Comparison of ENCODE assay signal across 21 cellular contexts in genomic region chr6:41947581-41948220, GRCh38. TPM values are rescaled to one million over a fixed set of nuclear protein-coding genes. Genes with fewer than 3 reads are reported as not detected.
DNase-seq lines count a peak whose midpoint lies in the region; ATAC-seq and TF ChIP-seq lines count a peak whose summit lies in the region.
"Had no signal": no experiment of that assay in that cellular context is flagged by ENCODE, and none has a peak within 500 bp of the region (broad histone marks: within the 10 kb centered on the region; RNA-seq: fewer than 3 reads in every experiment).

No MANE protein-coding gene starts in this region.

- H3K36me3 Mint-ChIP-seq in activated CD4-positive, alpha-beta memory T cell treated with anti-CD3 and anti-CD28 coated beads for 36 hours = peaks cover 4% of the 10 kb centered on the region
- no peaks in the 10 kb centered on the region for H3K36me3 Mint-ChIP-seq in activated CD4-positive, alpha-beta memory T cell treated with anti-CD3 and anti-CD28 coated beads, Interleukin-2, amount 10 ng/mL, durations not matched to agents 7 days and 5 days (ENCODE audit: low read depth)
- peaks cover 32% of the 10 kb centered on the region for H3K36me3 Mint-ChIP-seq in CD8-positive, alpha-beta T cell
- peaks cover 2% of the 10 kb centered on the region for H3K36me3 Mint-ChIP-seq in activated naive CD8-positive, alpha-beta T cell treated with anti-CD3 and anti-CD28 coated beads, Interleukin-2, amount 50 U/mL, for 24 hours (ENCODE audit: low read depth)
- H3K36me3 Mint-ChIP-seq in naive thymus-derived CD4-positive, alpha-beta T cell = peaks cover 12 to 28% (median 16%) of the 10 kb centered on the region in 5 donors
- H3K36me3 Mint-ChIP-seq: mesothelial cell of epicardium had no signal

- no peak for TF ChIP-seq CTCF in CD8-positive, alpha-beta T cell (IDR thresholded peaks at IDR 0.05)
- TF ChIP-seq CTCF in GM10248 (IDR thresholded peaks at IDR 0.05; ENCODE audit: control extremely low read depth, extremely low read depth, low read depth, missing control alignments) = no peak

- no peaks in the 10 kb centered on the region for H3K9me3 ChIP-seq in CD8-positive, alpha-beta T cell (ENCODE audit: low read length)
- H3K9me3 ChIP-seq in naive thymus-derived CD4-positive, alpha-beta T cell (ENCODE audit: control insufficient read depth in 2 of 3, low read length in 3 of 3) = no peaks in the 10 kb centered on the region
- H3K9me3 ChIP-seq: prostate gland had no signal

- no peaks in the 10 kb centered on the region for H3K9me3 Mint-ChIP-seq in activated CD4-positive, alpha-beta memory T cell treated with anti-CD3 and anti-CD28 coated beads for 36 hours
- H3K9me3 Mint-ChIP-seq in activated CD4-positive, alpha-beta memory T cell treated with anti-CD3 and anti-CD28 coated beads, Interleukin-2, amount 10 ng/mL, durations not matched to agents 7 days and 5 days = no peaks in the 10 kb centered on the region
- H3K9me3 Mint-ChIP-seq in CD8-positive, alpha-beta T cell = no peaks in the 10 kb centered on the region
- H3K9me3 Mint-ChIP-seq in activated naive CD8-positive, alpha-beta T cell treated with anti-CD3 and anti-CD28 coated beads, Interleukin-2, amount 50 U/mL, for 24 hours = no peaks in the 10 kb centered on the region
- no peaks in the 10 kb centered on the region for H3K9me3 Mint-ChIP-seq in naive thymus-derived CD4-positive, alpha-beta T cell
- H3K9me3 Mint-ChIP-seq: endodermal cell, mesothelial cell of epicardium had no signal

- peak overlapping the region; percentile 62 for H3K27ac Mint-ChIP-seq in activated CD4-positive, alpha-beta memory T cell treated with anti-CD3 and anti-CD28 coated beads for 36 hours
- H3K27ac Mint-ChIP-seq in activated CD4-positive, alpha-beta memory T cell treated with anti-CD3 and anti-CD28 coated beads, Interleukin-2, amount 10 ng/mL, durations not matched to agents 7 days and 5 days = no peak overlapping the region
- peak overlapping the region; percentile 89 for H3K27ac Mint-ChIP-seq in CD8-positive, alpha-beta T cell
- H3K27ac Mint-ChIP-seq in activated naive CD8-positive, alpha-beta T cell treated with anti-CD3 and anti-CD28 coated beads, Interleukin-2, amount 50 U/mL, for 24 hours = peak overlapping the region; percentile 67
- peak overlapping the region in 8 of 9 donors; percentile 22 to 95 (median 80) for H3K27ac Mint-ChIP-seq in naive thymus-derived CD4-positive, alpha-beta T cell
- H3K27ac Mint-ChIP-seq: endodermal cell, mesothelial cell of epicardium had no signal

- H3K4me3 ChIP-seq in CD8-positive, alpha-beta T cell (ENCODE audit: low read depth, low read length) = no peak overlapping the region
- no peak overlapping the region for H3K4me3 ChIP-seq in naive thymus-derived CD4-positive, alpha-beta T cell (ENCODE audit: low read length)
- H3K4me3 ChIP-seq: prostate gland had no signal

- peaks cover 40% of the 10 kb centered on the region for H3K4me1 Mint-ChIP-seq in activated CD4-positive, alpha-beta memory T cell treated with anti-CD3 and anti-CD28 coated beads for 36 hours (ENCODE audit: low read depth)
- H3K4me1 Mint-ChIP-seq in activated CD4-positive, alpha-beta memory T cell treated with anti-CD3 and anti-CD28 coated beads, Interleukin-2, amount 10 ng/mL, durations not matched to agents 7 days and 5 days = peaks cover 7% of the 10 kb centered on the region
- peaks cover 46% of the 10 kb centered on the region for H3K4me1 Mint-ChIP-seq in CD8-positive, alpha-beta T cell (ENCODE audit: low read depth)
- peaks cover 53% of the 10 kb centered on the region for H3K4me1 Mint-ChIP-seq in activated naive CD8-positive, alpha-beta T cell treated with anti-CD3 and anti-CD28 coated beads, Interleukin-2, amount 50 U/mL, for 24 hours
- peaks cover 9 to 73% (median 56%) of the 10 kb centered on the region in 7 donors for H3K4me1 Mint-ChIP-seq in naive thymus-derived CD4-positive, alpha-beta T cell
- H3K4me1 Mint-ChIP-seq: mesothelial cell of epicardium had no signal

- no peaks in the 10 kb centered on the region for H3K27me3 ChIP-seq in CD8-positive, alpha-beta T cell (ENCODE audit: insufficient read depth, low read length)
- no peaks in the 10 kb centered on the region for H3K27me3 ChIP-seq in naive thymus-derived CD4-positive, alpha-beta T cell (ENCODE audit: control insufficient read depth in 2 of 2, insufficient read depth in 2 of 2, low read length in 2 of 2)

- no peaks in the 10 kb centered on the region for H3K27me3 Mint-ChIP-seq in activated CD4-positive, alpha-beta memory T cell treated with anti-CD3 and anti-CD28 coated beads for 36 hours
- H3K27me3 Mint-ChIP-seq in activated CD4-positive, alpha-beta memory T cell treated with anti-CD3 and anti-CD28 coated beads, Interleukin-2, amount 10 ng/mL, durations not matched to agents 7 days and 5 days = no peaks in the 10 kb centered on the region
- no peaks in the 10 kb centered on the region for H3K27me3 Mint-ChIP-seq in CD8-positive, alpha-beta T cell (ENCODE audit: low read depth)
- H3K27me3 Mint-ChIP-seq in activated naive CD8-positive, alpha-beta T cell treated with anti-CD3 and anti-CD28 coated beads, Interleukin-2, amount 50 U/mL, for 24 hours = no peaks in the 10 kb centered on the region
- no peaks in the 10 kb centered on the region for H3K27me3 Mint-ChIP-seq in naive thymus-derived CD4-positive, alpha-beta T cell

- ATAC-seq in CD8-positive, alpha-beta T cell = no peak
- ATAC-seq in activated naive CD8-positive, alpha-beta T cell treated with anti-CD3 and anti-CD28 coated beads, Interleukin-2, amount 50 U/mL, for 24 hours = no peak
- ATAC-seq in naive thymus-derived CD4-positive, alpha-beta T cell = no peak
- no peak for ATAC-seq in GM21423 (IDR thresholded peaks at IDR 0.05; ENCODE audit: unreplicated experiment)
- ATAC-seq: activated CD4-positive, CD25-positive, alpha-beta regulatory T cell treated with anti-CD3 and anti-CD28 coated beads, Interleukin-2, amount 50 U/mL, for 24 hours; SK-N-SH treated with all-trans-retinoic acid at 6 μM for 48 hours had no signal

- H3K36me3 ChIP-seq in CD8-positive, alpha-beta T cell (ENCODE audit: insufficient read depth, low read length) = no peaks in the 10 kb centered on the region
- peaks cover 0 to 27% (median 0%) of the 10 kb centered on the region in 3 experiments for H3K36me3 ChIP-seq in naive thymus-derived CD4-positive, alpha-beta T cell (ENCODE audit: control insufficient read depth in 2 of 3, insufficient read depth in 3 of 3, low read length in 3 of 3)
- H3K36me3 ChIP-seq: prostate gland had no signal

- CTCF ChIA-PET in activated CD4-positive, alpha-beta memory T cell treated with anti-CD3 and anti-CD28 coated beads for 36 hours (lab: Charles Lee) = no interaction called here
- CTCF ChIA-PET in activated CD4-positive, alpha-beta memory T cell treated with anti-CD3 and anti-CD28 coated beads, Interleukin-2, amount 10 ng/mL, durations not matched to agents 7 days and 5 days (lab: Charles Lee) = interaction anchor here (1.4 kb wide), 1 partner anchor 27 kb away, joined by 4 read pairs; the partner anchor contains the start of gene MED20
- CTCF ChIA-PET in CD8-positive, alpha-beta T cell (lab: Charles Lee) = interaction anchor here (1.0 kb wide), 1 partner anchor 10 kb away, joined by 3 read pairs; no protein-coding TSS in a partner anchor
- CTCF ChIA-PET in naive thymus-derived CD4-positive, alpha-beta T cell (lab: Charles Lee) = no interaction called here
- CTCF ChIA-PET in GM10248 (lab: Yijun Ruan, JAX) = no interaction called here

- no peak overlapping the region for H3K4me3 Mint-ChIP-seq in activated CD4-positive, alpha-beta memory T cell treated with anti-CD3 and anti-CD28 coated beads for 36 hours
- no peak overlapping the region for H3K4me3 Mint-ChIP-seq in activated CD4-positive, alpha-beta memory T cell treated with anti-CD3 and anti-CD28 coated beads, Interleukin-2, amount 10 ng/mL, durations not matched to agents 7 days and 5 days
- no peak overlapping the region for H3K4me3 Mint-ChIP-seq in CD8-positive, alpha-beta T cell
- H3K4me3 Mint-ChIP-seq in activated naive CD8-positive, alpha-beta T cell treated with anti-CD3 and anti-CD28 coated beads, Interleukin-2, amount 50 U/mL, for 24 hours = no peak overlapping the region
- peak overlapping the region in 6 of 10 donors; percentile 4 to 42 (median 28) for H3K4me3 Mint-ChIP-seq in naive thymus-derived CD4-positive, alpha-beta T cell
- H3K4me3 Mint-ChIP-seq: endodermal cell, mesothelial cell of epicardium had no signal

- no peak overlapping the region for H3K27ac ChIP-seq in CD8-positive, alpha-beta T cell (ENCODE audit: low read depth, low read length)
- H3K27ac ChIP-seq in naive thymus-derived CD4-positive, alpha-beta T cell (ENCODE audit: low read depth, low read length) = peak overlapping the region; percentile 6
- H3K27ac ChIP-seq: prostate gland had no signal

- intact Hi-C loops in activated CD4-positive, alpha-beta memory T cell treated with anti-CD3 and anti-CD28 coated beads for 36 hours (cut with micrococcal nuclease) = no loop called here
- intact Hi-C loops in CD8-positive, alpha-beta T cell (cut with DNase I, micrococcal nuclease) = no loop called here
- intact Hi-C loops in naive thymus-derived CD4-positive, alpha-beta T cell (cut with micrococcal nuclease) = no loop called here

- H3K4me1 ChIP-seq in CD8-positive, alpha-beta T cell (ENCODE audit: insufficient read depth, low read length) = peaks cover 31% of the 10 kb centered on the region
- H3K4me1 ChIP-seq in naive thymus-derived CD4-positive, alpha-beta T cell (ENCODE audit: control insufficient read depth in 2 of 2, insufficient read depth in 2 of 2, low read length in 2 of 2) = peaks cover 0 to 25% of the 10 kb centered on the region in 2 donors
- H3K4me1 ChIP-seq: prostate gland had no signal

- no peak for DNase-seq in activated CD4-positive, alpha-beta memory T cell treated with anti-CD3 and anti-CD28 coated beads for 36 hours
- DNase-seq in activated CD4-positive, alpha-beta memory T cell treated with anti-CD3 and anti-CD28 coated beads, Interleukin-2, amount 10 ng/mL, durations not matched to agents 7 days and 5 days = no peak
- DNase-seq in CD8-positive, alpha-beta T cell = no peak
- DNase-seq in activated naive CD8-positive, alpha-beta T cell treated with anti-CD3 and anti-CD28 coated beads, Interleukin-2, amount 50 U/mL, for 24 hours = no peak
- no peak for DNase-seq in naive thymus-derived CD4-positive, alpha-beta T cell
- DNase-seq in GM10248 (ENCODE audit: extremely low spot score) (no peak), A172 (ENCODE audit: low spot score) (no peak)
- DNase-seq: activated gamma-delta T cell treated with Interleukin-2 at 50 U/mL for 16 hours; endodermal cell; NCI-H1417; NCI-H2107; NCI-H510A; RPMI8226; small intestine; stimulated activated CD4-positive, alpha-beta T cell treated with anti-CD3 and anti-CD28 coated beads, Interleukin-4, amount 100 ng/mL, for 24 hours; T1000 had no signal

- POLR2A ChIA-PET in activated CD4-positive, alpha-beta memory T cell treated with anti-CD3 and anti-CD28 coated beads for 36 hours (lab: Charles Lee) = interaction anchor here (1.0 kb wide), 1 partner anchor 14 kb away, joined by 3 read pairs; no protein-coding TSS in a partner anchor
- POLR2A ChIA-PET in activated CD4-positive, alpha-beta memory T cell treated with anti-CD3 and anti-CD28 coated beads, Interleukin-2, amount 10 ng/mL, durations not matched to agents 7 days and 5 days (lab: Charles Lee) = no interaction called here
- POLR2A ChIA-PET in CD8-positive, alpha-beta T cell (lab: Charles Lee) = no interaction called here
- POLR2A ChIA-PET in naive thymus-derived CD4-positive, alpha-beta T cell (lab: Charles Lee) = interaction anchor here (3.1 kb wide), 1 partner anchor 9 kb away, joined by 14 read pairs; no protein-coding TSS in a partner anchor
- POLR2A ChIA-PET in GM10248 (lab: Yijun Ruan, JAX) = no interaction called here

RNA-seq across cellular contexts. Expression of gene CCND3, which starts 6.1 kb away (rescaled TPM):
- 100 to 1,000 TPM; 570 to 573 TPM for total RNA-seq in activated CD4-positive, alpha-beta memory T cell treated with anti-CD3 and anti-CD28 coated beads for 36 hours
- 100 to 1,000 TPM; 456 to 464 TPM for total RNA-seq in activated CD4-positive, alpha-beta memory T cell treated with anti-CD3 and anti-CD28 coated beads, Interleukin-2, amount 10 ng/mL, durations not matched to agents 7 days and 5 days
- 100 to 1,000 TPM; 129 to 135 TPM for total RNA-seq in CD8-positive, alpha-beta T cell
- 100 to 1,000 TPM; 285 to 433 (median 313) TPM for total RNA-seq in naive thymus-derived CD4-positive, alpha-beta T cell
- 100 to 1,000 TPM; 474 to 764 TPM for polyA plus RNA-seq in naive thymus-derived CD4-positive, alpha-beta T cell
- 46.6 and 51.7 TPM in 2 replicates for total RNA-seq in A172 (2014; rRNA removed; shearing (Covaris generic))

RNA-seq across cellular contexts. Expression of gene BYSL, which starts 26.4 kb away (rescaled TPM):
- total RNA-seq in activated CD4-positive, alpha-beta memory T cell treated with anti-CD3 and anti-CD28 coated beads for 36 hours = 10 to 100 TPM; 46.6 to 51.0 TPM
- 10 to 100 TPM; 23.9 to 24.8 TPM for total RNA-seq in activated CD4-positive, alpha-beta memory T cell treated with anti-CD3 and anti-CD28 coated beads, Interleukin-2, amount 10 ng/mL, durations not matched to agents 7 days and 5 days
- total RNA-seq in CD8-positive, alpha-beta T cell = 1 to 10 TPM; 3.2 to 6.2 TPM
- 10 to 100 TPM in 1 of 5 experiments, 1 to 10 TPM in 4; 3.9 to 35.7 (median 8.1) TPM for total RNA-seq in naive thymus-derived CD4-positive, alpha-beta T cell
- 1 to 10 TPM; 4.4 to 6.6 TPM for polyA plus RNA-seq in naive thymus-derived CD4-positive, alpha-beta T cell
- 14.1 and 17.5 TPM in 2 replicates for total RNA-seq in A172 (2014; rRNA removed; shearing (Covaris generic))

RNA-seq across cellular contexts. Expression of gene MED20, which starts 26.8 kb away (rescaled TPM):
- total RNA-seq in activated CD4-positive, alpha-beta memory T cell treated with anti-CD3 and anti-CD28 coated beads for 36 hours = 10 to 100 TPM; 18.2 to 18.3 TPM
- 10 to 100 TPM; 21.4 to 21.9 TPM for total RNA-seq in activated CD4-positive, alpha-beta memory T cell treated with anti-CD3 and anti-CD28 coated beads, Interleukin-2, amount 10 ng/mL, durations not matched to agents 7 days and 5 days
- 1 to 10 TPM; 1.8 TPM for total RNA-seq in CD8-positive, alpha-beta T cell
- total RNA-seq in naive thymus-derived CD4-positive, alpha-beta T cell = 10 to 100 TPM in 1 of 5 experiments, 1 to 10 TPM in 4; 4.5 to 21.7 (median 9.4) TPM
- polyA plus RNA-seq in naive thymus-derived CD4-positive, alpha-beta T cell = 1 to 10 TPM; 4.2 to 4.7 TPM
- 31.1 and 32.0 TPM in 2 replicates for total RNA-seq in A172 (2014; rRNA removed; shearing (Covaris generic))

RNA-seq across cellular contexts. Expression of gene USP49, which starts 52.5 kb away (rescaled TPM):
- total RNA-seq in activated CD4-positive, alpha-beta memory T cell treated with anti-CD3 and anti-CD28 coated beads for 36 hours = 1 to 10 TPM; 6.1 to 6.3 TPM
- 1 to 10 TPM; 6.8 to 7.3 TPM for total RNA-seq in activated CD4-positive, alpha-beta memory T cell treated with anti-CD3 and anti-CD28 coated beads, Interleukin-2, amount 10 ng/mL, durations not matched to agents 7 days and 5 days
- 1 to 10 TPM; 1.6 to 1.8 TPM for total RNA-seq in CD8-positive, alpha-beta T cell
- 1 to 10 TPM; 1.8 to 6.0 (median 3.1) TPM for total RNA-seq in naive thymus-derived CD4-positive, alpha-beta T cell
- under 1 TPM; 0.44 to 0.61 TPM for polyA plus RNA-seq in naive thymus-derived CD4-positive, alpha-beta T cell
- 0.74 and 1.1 TPM in 2 replicates for total RNA-seq in A172 (2014; rRNA removed; shearing (Covaris generic))

Comparison
In these comparisons a context has a peak if more than half of its experiments do, and no peak if none do; other contexts are left out.
1. CTCF ChIA-PET loops: an anchor here in activated CD4-positive, alpha-beta memory T cell treated with anti-CD3 and anti-CD28 coated beads, Interleukin-2, amount 10 ng/mL, durations not matched to agents 7 days and 5 days (1.4 kb wide) and CD8-positive, alpha-beta T cell (1.0 kb wide); none called in activated CD4-positive, alpha-beta memory T cell treated with anti-CD3 and anti-CD28 coated beads for 36 hours, naive thymus-derived CD4-positive, alpha-beta T cell and GM10248.
2. POLR2A ChIA-PET loops: an anchor here in activated CD4-positive, alpha-beta memory T cell treated with anti-CD3 and anti-CD28 coated beads for 36 hours (1.0 kb wide) and naive thymus-derived CD4-positive, alpha-beta T cell (3.1 kb wide); none called in activated CD4-positive, alpha-beta memory T cell treated with anti-CD3 and anti-CD28 coated beads, Interleukin-2, amount 10 ng/mL, durations not matched to agents 7 days and 5 days, CD8-positive, alpha-beta T cell and GM10248.
3. H3K4me3 Mint-ChIP-seq: peak in naive thymus-derived CD4-positive, alpha-beta T cell (6 of 10); none in activated CD4-positive, alpha-beta memory T cell treated with anti-CD3 and anti-CD28 coated beads for 36 hours (single experiment), activated CD4-positive, alpha-beta memory T cell treated with anti-CD3 and anti-CD28 coated beads, Interleukin-2, amount 10 ng/mL, durations not matched to agents 7 days and 5 days (single experiment), CD8-positive, alpha-beta T cell (single experiment) and activated naive CD8-positive, alpha-beta T cell treated with anti-CD3 and anti-CD28 coated beads, Interleukin-2, amount 50 U/mL, for 24 hours (single experiment).